9 cellular contexts compared by ENCODE assay signal in genomic region chr10:104622598-104623209, GRCh38. TPM values are rescaled to one million over a fixed set of nuclear protein-coding genes. Genes with fewer than 3 reads are reported as not detected.
A peak's percentile ranks its signal among the peaks of the same experiment; 100 is the strongest.
DNase-seq lines count a peak whose midpoint lies in the region; ATAC-seq and TF ChIP-seq lines count a peak whose summit lies in the region.
"Had no signal": no experiment of that assay in that cellular context is flagged by ENCODE, and none has a peak within 500 bp of the region (broad histone marks: within the 10 kb centered on the region; RNA-seq: fewer than 3 reads in every experiment).

No MANE protein-coding gene starts in this region.

- no peaks in the 10 kb centered on the region for H3K4me1 ChIP-seq in BE2C
- H3K4me1 ChIP-seq: uterus had no signal

- H3K9me3 ChIP-seq in BE2C (no peaks in the 10 kb centered on the region), MG63 (no peaks in the 10 kb centered on the region)
- H3K9me3 ChIP-seq: uterus had no signal

- intact Hi-C loops in left ventricle myocardium superior (cut with micrococcal nuclease) (no loop called here), posterior vena cava (cut with DNase I) (no loop called here)

- peak; percentile 28 for TF ChIP-seq CTCF in BE2C (IDR thresholded peaks at IDR 0.05; ENCODE audit: low read depth, low read length)

- peak; percentile 53 for ATAC-seq in GM18907 (IDR thresholded peaks at IDR 0.05; ENCODE audit: unreplicated experiment)
- peak; percentile 35 for ATAC-seq in left ventricle myocardium superior

- no peak for DNase-seq in BE2C
- peak; percentile 29 for DNase-seq in OCI-M1 (lab: John Stamatoyannopoulos, UW)
- no peak for DNase-seq in left ventricle myocardium superior
- DNase-seq in MG63 = no peak
- DNase-seq in NCI-H2107 treated with DMSO at 0.1 percent for 48 hours (lab: John Stamatoyannopoulos, UW; ENCODE audit: unreplicated experiment) = no peak
- no peak for DNase-seq in amygdala (lab: John Stamatoyannopoulos, UW)
- no peak for DNase-seq in posterior vena cava (ENCODE audit: low spot score)
- DNase-seq: uterus had no signal

- H3K4me3 ChIP-seq in BE2C (ENCODE audit: low read depth, low read length) (no peak overlapping the region), MG63 (no peak overlapping the region)
- H3K4me3 ChIP-seq: uterus had no signal

- no peaks in the 10 kb centered on the region for H3K36me3 ChIP-seq in BE2C
- no peaks in the 10 kb centered on the region for H3K36me3 ChIP-seq in MG63
- H3K36me3 ChIP-seq: uterus had no signal

- H3K27me3 ChIP-seq in BE2C = no peaks in the 10 kb centered on the region
- H3K27me3 ChIP-seq in MG63 = no peaks in the 10 kb centered on the region; the same call in 1 of the 2 replicates
- H3K27me3 ChIP-seq: uterus had no signal

RNA-seq across cellular contexts. Expression of gene SORCS3, which starts 18.4 kb away (rescaled TPM):
- not detected for polyA plus RNA-seq in BE2C (2012; ENCODE audit: insufficient read depth, insufficient read length, low read depth)
- 0.10 TPM for total RNA-seq in left ventricle myocardium superior
- total RNA-seq in MG63 (2014; rRNA removed; shearing (Covaris generic); ENCODE audit: low replicate concordance) = not detected in 2 replicates
- under 1 TPM in 1 of 2 donors, not detected in 1; 0.10 TPM for total RNA-seq in posterior vena cava
